ENCODE assay signal across 8 cellular contexts in genomic region chr5:126449751-126450271, GRCh38. TPM values are rescaled to one million over a fixed set of nuclear protein-coding genes. Genes with fewer than 3 reads are reported as not detected.
DNase-seq lines count a peak whose midpoint lies in the region; ATAC-seq, FAIRE-seq and TF ChIP-seq lines count a peak whose summit lies in the region.

No MANE protein-coding gene starts in this region.

- no peak for FAIRE-seq in urothelium cell line (lab: Jason Lieb, UNC)

- no peak overlapping the region for H3K4me3 ChIP-seq in parathyroid adenoma (ENCODE audit: low read depth, low read length)

- H3K9ac ChIP-seq in parathyroid adenoma = no peak overlapping the region

- H3K27ac ChIP-seq in parathyroid adenoma = no peak overlapping the region

- no peak for TF ChIP-seq CTCF in parathyroid adenoma (IDR thresholded peaks at IDR 0.05)

- H3K27me3 Mint-ChIP-seq in effector memory CD8-positive, alpha-beta T cell = no peaks in the 10 kb centered on the region

- H3K27me3 ChIP-seq in parathyroid adenoma (ENCODE audit: control insufficient read depth, insufficient read depth, low read length) = no peaks in the 10 kb centered on the region

- peaks cover 19% of the 10 kb centered on the region for H3K36me3 Mint-ChIP-seq in effector memory CD8-positive, alpha-beta T cell (ENCODE audit: insufficient read depth)

- no peaks in the 10 kb centered on the region for H3K9me3 Mint-ChIP-seq in effector memory CD8-positive, alpha-beta T cell

- no peaks in the 10 kb centered on the region for H3K4me1 ChIP-seq in parathyroid adenoma

- peaks cover 29 to 48% of the 10 kb centered on the region in 2 donors for H3K4me1 Mint-ChIP-seq in effector memory CD8-positive, alpha-beta T cell (ENCODE audit: low read depth in 2 of 2)

- no peaks in the 10 kb centered on the region for H3K79me2 ChIP-seq in parathyroid adenoma

- H3K27ac Mint-ChIP-seq in effector memory CD8-positive, alpha-beta T cell = peak overlapping the region; percentile 97 to 99

- H3K4me3 Mint-ChIP-seq in effector memory CD8-positive, alpha-beta T cell = peak overlapping the region; percentile 86 to 90

- H3K9me3 ChIP-seq in parathyroid adenoma (ENCODE audit: control insufficient read depth, low read length) = no peaks in the 10 kb centered on the region

- H3K4me2 ChIP-seq in parathyroid adenoma (ENCODE audit: low read length) = no peak overlapping the region

- peak; percentile 71 for DNase-seq in A172 (ENCODE audit: low spot score)
- DNase-seq in activated CD4-positive, alpha-beta T cell treated with anti-CD3 and anti-CD28 coated beads, Interleukin-2, amount 50 U/mL, for 1 hour = peak; percentile 38
- peak; percentile 13 to 50 (median 26) for DNase-seq in effector memory CD8-positive, alpha-beta T cell
- DNase-seq in urothelium cell line (ENCODE audit: low spot score) = peak; percentile 23
- no peak for DNase-seq in SKM-1 (lab: John Stamatoyannopoulos, UW; ENCODE audit: unreplicated experiment)

- peak overlapping the region; percentile 30 for H2AFZ ChIP-seq in parathyroid adenoma

- no peaks in the 10 kb centered on the region for H3K36me3 ChIP-seq in parathyroid adenoma (ENCODE audit: control insufficient read depth, insufficient read depth, low read length)

- peak; percentile 81 for ATAC-seq in GM19438 (IDR thresholded peaks at IDR 0.05; ENCODE audit: low read depth, unreplicated experiment)
- ATAC-seq in HG03469 (IDR thresholded peaks at IDR 0.05; ENCODE audit: unreplicated experiment) = peak; percentile 92
- ATAC-seq in effector memory CD8-positive, alpha-beta T cell (replicated peaks) = peak; percentile 85

RNA-seq across cellular contexts. Expression of gene GRAMD2B, which starts 26.6 kb away (rescaled TPM):
- 4.8 and 11.2 TPM in 2 replicates for total RNA-seq in A172 (2014; rRNA removed; shearing (Covaris generic))
